In the genomic region with DNA sequence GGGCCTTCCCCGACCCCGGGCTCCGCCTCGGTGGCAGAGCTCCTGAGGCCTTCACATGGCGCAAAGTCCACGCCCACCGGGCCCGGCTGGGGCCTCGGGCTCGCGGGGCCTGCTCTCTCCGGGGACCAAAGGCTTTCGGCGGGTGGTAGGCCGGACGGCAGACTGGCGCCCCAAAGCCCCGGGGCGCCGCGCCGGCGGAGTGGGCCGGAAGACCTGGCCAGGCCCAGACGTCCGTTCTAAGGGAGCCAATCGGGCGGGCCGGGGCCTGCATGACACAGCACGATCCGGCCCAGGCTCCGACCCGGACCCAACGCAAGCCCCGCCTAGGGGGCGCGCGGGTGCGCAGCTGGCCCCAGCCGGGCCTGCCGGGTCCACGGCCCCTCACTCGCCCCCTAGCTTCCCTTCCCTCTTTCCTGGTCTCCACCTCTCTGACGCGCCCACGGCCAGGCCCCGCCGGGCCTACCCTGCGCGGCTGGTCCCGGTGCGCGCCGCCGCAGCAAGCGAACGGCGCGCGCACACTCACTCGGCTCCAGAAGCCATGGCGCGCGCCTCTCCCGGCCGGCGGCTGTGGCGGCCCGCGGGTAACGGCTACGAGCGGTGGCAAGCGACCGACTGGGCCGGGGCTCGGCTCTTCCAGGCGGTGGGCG, we compare ENCODE assay signal across 8 cellular contexts. TPM values are rescaled to one million over a fixed set of nuclear protein-coding genes. Genes with fewer than 3 reads are reported as not detected.
A peak's percentile ranks its signal among the peaks of the same experiment; 100 is the strongest.
DNase-seq lines count a peak whose midpoint lies in the region; ATAC-seq and TF ChIP-seq lines count a peak whose summit lies in the region.

No MANE protein-coding gene starts in this region.

- no peaks in the 10 kb centered on the region for H3K27me3 ChIP-seq in right cardiac atrium (ENCODE audit: control insufficient read depth, insufficient read depth)
- no peaks in the 10 kb centered on the region for H3K27me3 ChIP-seq in uterus

- ATAC-seq in HG02571 (IDR thresholded peaks at IDR 0.05; ENCODE audit: unreplicated experiment) (peak; percentile 39), right cardiac atrium (peak; percentile 87 to 88)

- peak overlapping the region; percentile 99 for H3K27ac ChIP-seq in right cardiac atrium (ENCODE audit: low read length)
- peak overlapping the region; percentile 98 to 100 for H3K27ac ChIP-seq in uterus

- TF ChIP-seq CTCF in GM12873 (IDR thresholded peaks at IDR 0.05; ENCODE audit: insufficient read depth, low read depth, low read length, missing control alignments) = peak; percentile 48
- TF ChIP-seq CTCF in uterus (IDR thresholded peaks at IDR 0.05) = peak in 3 of 4 experiments; percentile 34 to 47 (median 35)

- TF ChIP-seq POLR2A in uterus (IDR thresholded peaks at IDR 0.05) = no peak

- no peaks in the 10 kb centered on the region for H3K36me3 ChIP-seq in uterus

- WGBS in right cardiac atrium = under 1% methylated on average over 79 of the region's 79 CpGs

- intact Hi-C loops in right cardiac atrium (cut with DNase I) = no loop called here
- intact Hi-C loops in uterus (cut with DNase I; ENCODE audit: low total_unique reads) = loop anchor here (10.0 kb wide), 1 partner anchor 87 kb away; a partner anchor contains a TSS

- no peaks in the 10 kb centered on the region for H3K9me3 ChIP-seq in right cardiac atrium (ENCODE audit: control insufficient read depth, low read length)
- H3K9me3 ChIP-seq in uterus = no peaks in the 10 kb centered on the region

- peak; percentile 56 for DNase-seq in MV-4-11 (lab: John Stamatoyannopoulos, UW)
- peak; percentile 62 to 80 (median 64) for DNase-seq in T-helper 1 cell
- DNase-seq in amygdala (lab: John Stamatoyannopoulos, UW) = peak in 53 of 56 donors; percentile 13 to 79 (median 59)
- peak; percentile 90 to 96 (median 94) for DNase-seq in right cardiac atrium
- peak; percentile 64 for DNase-seq in putamen (ENCODE audit: low spot score)
- DNase-seq in uterus = peak; percentile 79 to 80

- H3K4me1 ChIP-seq in right cardiac atrium (ENCODE audit: control insufficient read depth, insufficient read depth, low read length) (peaks cover 14% of the 10 kb centered on the region), uterus (peaks cover 17 to 20% of the 10 kb centered on the region in 2 donors)

- H3K4me3 ChIP-seq in right cardiac atrium (ENCODE audit: low read length) (peak overlapping the region; percentile 91), uterus (peak overlapping the region; percentile 54 to 99)

RNA-seq across cellular contexts. Expression of a gene that starts 0.5 kb away (rescaled TPM):
- total RNA-seq in right cardiac atrium = 100 to 1,000 TPM; 184 to 224 (median 192) TPM
- polyA plus RNA-seq in right cardiac atrium = 149 TPM
- total RNA-seq in uterus = 100 to 1,000 TPM in 3 of 4 donors, 10 to 100 TPM in 1; 57.6 to 252 (median 174) TPM

RNA-seq across cellular contexts. Expression of a gene that starts 7.8 kb away (rescaled TPM):
- total RNA-seq in right cardiac atrium (1 to 10 TPM; 2.1 to 8.8 (median 4.6) TPM), uterus (10 to 100 TPM in 1 of 4 donors, 1 to 10 TPM in 3; 1.8 to 29.1 (median 8.3) TPM)
- polyA plus RNA-seq in right cardiac atrium = 4.7 TPM

RNA-seq across cellular contexts. Expression of a gene that starts 24.5 kb away (rescaled TPM):
- total RNA-seq in right cardiac atrium = 10 to 100 TPM; 10.2 to 17.6 (median 12.7) TPM
- polyA plus RNA-seq in right cardiac atrium = 10.0 TPM
- total RNA-seq in uterus = 10 to 100 TPM in 3 of 4 donors, 1 to 10 TPM in 1; 2.8 to 21.5 (median 14.6) TPM

RNA-seq across cellular contexts. Expression of a gene that starts 31.0 kb away (rescaled TPM):
- total RNA-seq in right cardiac atrium = 100 to 1,000 TPM; 104 to 117 (median 110) TPM
- polyA plus RNA-seq in right cardiac atrium = 118 TPM
- 100 to 1,000 TPM in 1 of 4 donors, 10 to 100 TPM in 3; 58.4 to 107 (median 63.4) TPM for total RNA-seq in uterus

RNA-seq across cellular contexts. Expression of a gene that starts 43.7 kb away (rescaled TPM):
- total RNA-seq in right cardiac atrium (10 to 100 TPM; 15.5 to 19.5 (median 16.9) TPM), uterus (10 to 100 TPM in 1 of 4 donors, 1 to 10 TPM in 1, under 1 TPM in 2; 0.51 to 14.8 (median 4.1) TPM)
- 14.0 TPM for polyA plus RNA-seq in right cardiac atrium

Comparison
In these comparisons a context has a peak if more than half of its experiments do, and no peak if none do; other contexts are left out.
1. Peak in every context shown above with its lines: DNase-seq, ATAC-seq, H3K4me3 ChIP-seq and H3K27ac ChIP-seq.